In the genomic region with DNA sequence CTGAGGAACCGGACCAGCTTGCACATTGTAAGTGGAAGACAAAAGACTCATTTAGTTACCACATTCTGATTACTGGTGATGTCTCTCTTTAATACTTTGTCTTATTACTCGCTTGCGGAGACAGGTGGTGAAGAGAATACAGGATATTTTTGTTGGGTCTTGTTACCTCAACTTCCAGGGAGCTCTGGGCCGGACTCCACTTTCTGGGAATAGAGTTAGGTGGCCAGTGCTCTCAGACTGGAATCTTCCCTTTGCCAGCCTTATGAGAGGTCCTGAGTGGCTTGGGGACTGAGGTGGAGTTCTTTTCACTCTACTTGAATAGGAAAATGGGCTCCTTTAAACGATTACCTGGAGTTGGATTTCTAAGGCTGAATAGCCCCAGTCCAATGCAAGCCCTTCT, we compare ENCODE assay signal across 14 cellular contexts. TPM values are rescaled to one million over a fixed set of nuclear protein-coding genes. Genes with fewer than 3 reads are reported as not detected.
DNase-seq lines count a peak whose midpoint lies in the region; ATAC-seq and TF ChIP-seq lines count a peak whose summit lies in the region.
"Had no signal": no experiment of that assay in that cellular context is flagged by ENCODE, and none has a peak within 500 bp of the region (broad histone marks: within the 10 kb centered on the region; RNA-seq: fewer than 3 reads in every experiment).

No MANE protein-coding gene starts in this region.

- H3K4me2 ChIP-seq in smooth muscle cell: peak overlapping the region; percentile 82

- no peaks in the 10 kb centered on the region for H3K9me3 ChIP-seq in gastroesophageal sphincter
- H3K9me3 ChIP-seq in smooth muscle cell (replicated peaks; ENCODE audit: low read depth): no peaks in the 10 kb centered on the region
- H3K9me3 ChIP-seq: MG63, vagina had no signal

- H3K79me2 ChIP-seq in smooth muscle cell (ENCODE audit: low read depth): no peaks in the 10 kb centered on the region

- no peak for TF ChIP-seq EP300 in gastroesophageal sphincter (IDR thresholded peaks at IDR 0.05)

- CTCF ChIA-PET in activated CD8-positive, alpha-beta memory T cell treated with anti-CD3 and anti-CD28 coated beads, Interleukin-2, amount 10 ng/mL, durations not matched to agents 7 days and 5 days (lab: Charles Lee): no interaction called here

- H3K4me1 ChIP-seq in gastroesophageal sphincter (peaks cover 0 to 30% (median 18%) of the 10 kb centered on the region in 3 donors), smooth muscle cell (ENCODE audit: low read depth) (peaks cover 15% of the 10 kb centered on the region)

- peaks cover 20% of the 10 kb centered on the region for H3K4me1 Mint-ChIP-seq in activated CD8-positive, alpha-beta memory T cell treated with anti-CD3 and anti-CD28 coated beads, Interleukin-2, amount 10 ng/mL, durations not matched to agents 7 days and 5 days
- peaks cover 34% of the 10 kb centered on the region for H3K4me1 Mint-ChIP-seq in T-helper 2 cell treated with Interferon-gamma antibody and Interleukin-4, amounts not matched to agents 5 μg/mL and 100 μg/mL, for 36 hours (ENCODE audit: low read depth)

- no peak overlapping the region for H3K4me3 Mint-ChIP-seq in activated CD8-positive, alpha-beta memory T cell treated with anti-CD3 and anti-CD28 coated beads, Interleukin-2, amount 10 ng/mL, durations not matched to agents 7 days and 5 days
- peak overlapping the region; percentile 79 for H3K4me3 Mint-ChIP-seq in T-helper 2 cell treated with Interferon-gamma antibody and Interleukin-4, amounts not matched to agents 5 μg/mL and 100 μg/mL, for 36 hours

- H4K20me1 ChIP-seq in smooth muscle cell (ENCODE audit: low read depth): no peaks in the 10 kb centered on the region

- 77 to 84% methylated on average over 3 to 5 of the region's 5 CpGs for WGBS in gastroesophageal sphincter (ENCODE audit: low coverage in 1 of 2), 2 donors
- 88% methylated on average over 5 of the region's 5 CpGs for WGBS in smooth muscle cell (ENCODE audit: low lambda C conversion rate)

- no peaks in the 10 kb centered on the region for H3K9me3 Mint-ChIP-seq in activated CD8-positive, alpha-beta memory T cell treated with anti-CD3 and anti-CD28 coated beads, Interleukin-2, amount 10 ng/mL, durations not matched to agents 7 days and 5 days (ENCODE audit: low read depth)
- H3K9me3 Mint-ChIP-seq in T-helper 2 cell treated with Interferon-gamma antibody and Interleukin-4, amounts not matched to agents 5 μg/mL and 100 μg/mL, for 36 hours: no peaks in the 10 kb centered on the region

- no peak overlapping the region for H3K4me3 ChIP-seq in gastroesophageal sphincter
- no peak overlapping the region for H3K4me3 ChIP-seq in smooth muscle cell

- H3K27me3 ChIP-seq in gastroesophageal sphincter (no peaks in the 10 kb centered on the region), smooth muscle cell (ENCODE audit: low read depth) (no peaks in the 10 kb centered on the region)
- H3K27me3 ChIP-seq: MG63, vagina had no signal

- TF ChIP-seq POLR2A in gastroesophageal sphincter (IDR thresholded peaks at IDR 0.05): no peak

- H3K27ac ChIP-seq in gastroesophageal sphincter: peak overlapping the region; percentile 79 to 98 (median 96)
- peak overlapping the region; percentile 98 for H3K27ac ChIP-seq in smooth muscle cell (ENCODE audit: low read depth)

- ATAC-seq in activated CD8-positive, alpha-beta memory T cell treated with anti-CD3 and anti-CD28 coated beads, Interleukin-2, amount 10 ng/mL, durations not matched to agents 7 days and 5 days: no peak
- ATAC-seq in gastroesophageal sphincter: no peak

- peak overlapping the region; percentile 70 for H3K27ac Mint-ChIP-seq in activated CD8-positive, alpha-beta memory T cell treated with anti-CD3 and anti-CD28 coated beads, Interleukin-2, amount 10 ng/mL, durations not matched to agents 7 days and 5 days
- peak overlapping the region; percentile 82 for H3K27ac Mint-ChIP-seq in T-helper 2 cell treated with Interferon-gamma antibody and Interleukin-4, amounts not matched to agents 5 μg/mL and 100 μg/mL, for 36 hours

- no peak overlapping the region for H2AFZ ChIP-seq in smooth muscle cell (ENCODE audit: low read depth)

- no peaks in the 10 kb centered on the region for H3F3A ChIP-seq in smooth muscle cell (ENCODE audit: low read depth)

- DNase-seq in activated CD8-positive, alpha-beta memory T cell treated with anti-CD3 and anti-CD28 coated beads, Interleukin-2, amount 10 ng/mL, durations not matched to agents 7 days and 5 days: no peak
- DNase-seq in activated CD8-positive, alpha-beta memory T cell treated with anti-CD3 and anti-CD28 coated beads, Interleukin-2, amount 50 U/mL, for 48 hours: no peak
- DNase-seq in T-helper 2 cell treated with Interferon-gamma antibody and Interleukin-4, amounts not matched to agents 5 μg/mL and 100 μg/mL, for 36 hours (ENCODE audit: low spot score): no peak
- DNase-seq in smooth muscle cell (lab: John Stamatoyannopoulos, UW; ENCODE audit: unreplicated experiment) (no peak), SK-N-DZ (ENCODE audit: low spot score) (no peak)
- DNase-seq in stimulated activated CD4-positive, alpha-beta T cell treated with anti-CD3 and anti-CD28 coated beads, Interleukin-4, amount 100 ng/mL, for 1 hour: no peak
- no peak for DNase-seq in activated CD4-positive, CD25-positive, alpha-beta regulatory T cell treated with anti-CD3 and anti-CD28 coated beads, Interleukin-2, amount 50 U/mL, for 72 hours
- DNase-seq: foreskin melanocyte; MG63; NCI-H774; stimulated activated CD4-positive, alpha-beta T cell treated with anti-CD3 and anti-CD28 coated beads, Interleukin-2, amount 100 ng/mL, for 48 hours had no signal

- no peak overlapping the region for H3K9ac ChIP-seq in smooth muscle cell (ENCODE audit: low read depth)

- no peaks in the 10 kb centered on the region for H3K36me3 Mint-ChIP-seq in activated CD8-positive, alpha-beta memory T cell treated with anti-CD3 and anti-CD28 coated beads, Interleukin-2, amount 10 ng/mL, durations not matched to agents 7 days and 5 days
- no peaks in the 10 kb centered on the region for H3K36me3 Mint-ChIP-seq in T-helper 2 cell treated with Interferon-gamma antibody and Interleukin-4, amounts not matched to agents 5 μg/mL and 100 μg/mL, for 36 hours (ENCODE audit: low read depth)

- no peaks in the 10 kb centered on the region for H3K36me3 ChIP-seq in gastroesophageal sphincter
- no peaks in the 10 kb centered on the region for H3K36me3 ChIP-seq in smooth muscle cell (ENCODE audit: low read depth)
- H3K36me3 ChIP-seq: MG63, vagina had no signal

- H3K27me3 Mint-ChIP-seq in activated CD8-positive, alpha-beta memory T cell treated with anti-CD3 and anti-CD28 coated beads, Interleukin-2, amount 10 ng/mL, durations not matched to agents 7 days and 5 days: peaks cover 26% of the 10 kb centered on the region
- H3K27me3 Mint-ChIP-seq in T-helper 2 cell treated with Interferon-gamma antibody and Interleukin-4, amounts not matched to agents 5 μg/mL and 100 μg/mL, for 36 hours (ENCODE audit: low read depth): peaks cover 20% of the 10 kb centered on the region

- TF ChIP-seq CTCF in gastroesophageal sphincter (IDR thresholded peaks at IDR 0.05) (no peak), smooth muscle cell (IDR thresholded peaks at IDR 0.05; ENCODE audit: borderline replicate concordance, insufficient read depth, poor library complexity, severe bottlenecking) (no peak)

RNA-seq across cellular contexts. Expression of a gene that starts 33.3 kb away (rescaled TPM):
- total RNA-seq in activated CD8-positive, alpha-beta memory T cell treated with anti-CD3 and anti-CD28 coated beads, Interleukin-2, amount 10 ng/mL, durations not matched to agents 7 days and 5 days: under 1 TPM; 0.09 to 0.14 TPM
- total RNA-seq in gastroesophageal sphincter: 10 to 100 TPM in 3 of 4 donors, 1 to 10 TPM in 1; 9.2 to 18.1 (median 12.7) TPM
- 62.7 and 74.2 TPM in 2 replicates for total RNA-seq in smooth muscle cell
- polyA plus RNA-seq in smooth muscle cell: 47.4 and 49.3 TPM in 2 replicates
- polyA plus RNA-seq in SK-N-DZ (2014; cell fraction: cytosol; rRNA removed): not detected in 2 replicates
- polyA plus RNA-seq in SK-N-DZ (2014; cell fraction: nucleus; rRNA removed): not detected in 2 replicates
- total RNA-seq: mononuclear cell had no signal

Comparison
In these comparisons a context has a peak if more than half of its experiments do, and no peak if none do; other contexts are left out.
1. RNA of a gene that starts 33.3 kb away (total RNA-seq): 62.7 to 74.2 TPM in smooth muscle cell and 9.2 to 18.1 TPM in gastroesophageal sphincter; 0.09 to 0.14 TPM in activated CD8-positive, alpha-beta memory T cell treated with anti-CD3 and anti-CD28 coated beads, Interleukin-2, amount 10 ng/mL, durations not matched to agents 7 days and 5 days; every median in the first group is over 4 times any median in the second.